8 cellular contexts compared by ENCODE assay signal in the genomic region with DNA sequence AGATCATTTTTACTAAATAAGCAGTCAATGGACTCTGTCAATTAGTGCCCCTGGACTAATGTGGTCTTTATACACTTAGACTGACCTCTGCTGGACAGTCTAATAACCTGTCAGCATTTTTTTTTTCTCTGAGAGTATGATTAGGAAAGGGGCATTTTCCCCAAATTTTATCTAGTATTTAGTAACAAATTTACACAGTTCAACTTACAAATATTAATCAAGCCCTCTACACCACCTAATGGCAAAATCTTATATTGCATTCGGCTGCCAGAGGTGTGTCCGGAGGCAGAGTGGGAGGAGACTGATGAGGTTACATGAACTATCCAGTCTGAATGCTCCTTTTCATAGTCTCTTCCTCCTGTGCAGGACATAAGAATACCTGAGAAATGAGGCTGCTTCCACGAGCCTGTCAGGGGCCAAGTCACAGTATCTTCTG. TPM values are rescaled to one million over a fixed set of nuclear protein-coding genes. Genes with fewer than 3 reads are reported as not detected.
DNase-seq lines count a peak whose midpoint lies in the region; ATAC-seq, FAIRE-seq and TF ChIP-seq lines count a peak whose summit lies in the region.

No MANE protein-coding gene starts in this region.

- H3K27ac Mint-ChIP-seq in activated naive CD8-positive, alpha-beta T cell treated with anti-CD3 and anti-CD28 coated beads for 36 hours = peak overlapping the region; percentile 60

- no peak for FAIRE-seq in small intestine (lab: Jason Lieb, UNC)

- TF ChIP-seq CTCF in left ventricle myocardium inferior (IDR thresholded peaks at IDR 0.05; ENCODE audit: borderline replicate concordance) = peak; percentile 75

- H3K27ac ChIP-seq in left ventricle myocardium inferior (replicated peaks) (no peak overlapping the region), small intestine (ENCODE audit: low read depth in 1 of 2, low read length in 1 of 2) (no peak overlapping the region)

- WGBS in small intestine, 3 donors = 2 to 7% (median 4%) methylated on average over 3 of the region's 3 CpGs

- H3K9me3 Mint-ChIP-seq in activated naive CD8-positive, alpha-beta T cell treated with anti-CD3 and anti-CD28 coated beads for 36 hours = no peaks in the 10 kb centered on the region

- H3K27me3 Mint-ChIP-seq in activated naive CD8-positive, alpha-beta T cell treated with anti-CD3 and anti-CD28 coated beads for 36 hours = no peaks in the 10 kb centered on the region

- DNase-seq in DMS53 treated with DMSO at 0.1 percent for 48 hours (lab: John Stamatoyannopoulos, UW; ENCODE audit: unreplicated experiment) (peak; percentile 38), KG1 (lab: John Stamatoyannopoulos, UW) (peak; percentile 77), SK-MEL-5 (ENCODE audit: low read depth, low spot score) (peak; percentile 84), left ventricle myocardium inferior (no peak), small intestine (peak; percentile 83)
- DNase-seq in activated naive CD8-positive, alpha-beta T cell treated with anti-CD3 and anti-CD28 coated beads for 36 hours = peak; percentile 65

- H3K27me3 ChIP-seq in left ventricle myocardium inferior (ENCODE audit: low read depth) (no peaks in the 10 kb centered on the region), small intestine (ENCODE audit: control insufficient read depth in 2 of 2, insufficient read depth in 2 of 2, low read length in 2 of 2) (no peaks in the 10 kb centered on the region)

- peaks cover 21% of the 10 kb centered on the region for H3K4me1 Mint-ChIP-seq in activated naive CD8-positive, alpha-beta T cell treated with anti-CD3 and anti-CD28 coated beads for 36 hours

- H3K36me3 Mint-ChIP-seq in activated naive CD8-positive, alpha-beta T cell treated with anti-CD3 and anti-CD28 coated beads for 36 hours = no peaks in the 10 kb centered on the region

- in situ Hi-C loops in SK-MEL-5 (cut with HindIII; ENCODE audit: low pct_unique_long_range_greater_than_20kb, low sequenced_read_pairs) = no loop called here

- no peak overlapping the region for H3K4me3 ChIP-seq in left ventricle myocardium inferior
- no peak overlapping the region for H3K4me3 ChIP-seq in small intestine (ENCODE audit: low read depth in 1 of 2, low read length in 2 of 2)

- H3K9me3 ChIP-seq in left ventricle myocardium inferior (replicated peaks) = no peaks in the 10 kb centered on the region
- H3K9me3 ChIP-seq in small intestine (ENCODE audit: control insufficient read depth, low read depth) = no peaks in the 10 kb centered on the region

- ATAC-seq in GM21423 (IDR thresholded peaks at IDR 0.05; ENCODE audit: unreplicated experiment) (peak; percentile 46), GM18870 (IDR thresholded peaks at IDR 0.05; ENCODE audit: unreplicated experiment) (no peak)

- H3K4me1 ChIP-seq in left ventricle myocardium inferior (no peaks in the 10 kb centered on the region), small intestine (ENCODE audit: control insufficient read depth in 2 of 2, insufficient read depth in 1 of 2, low read depth in 1 of 2, low read length in 1 of 2) (no peaks in the 10 kb centered on the region)

- no peak overlapping the region for H3K4me3 Mint-ChIP-seq in activated naive CD8-positive, alpha-beta T cell treated with anti-CD3 and anti-CD28 coated beads for 36 hours

- H3K36me3 ChIP-seq in left ventricle myocardium inferior (peaks cover 31% of the 10 kb centered on the region), small intestine (ENCODE audit: control insufficient read depth in 2 of 2, insufficient read depth in 2 of 2, low read length in 2 of 2) (peaks cover 2 to 10% of the 10 kb centered on the region in 2 donors)

- intact Hi-C loops in left ventricle myocardium inferior (cut with micrococcal nuclease) = loop anchor here (10.0 kb wide), 1 partner anchor 133 kb away; the partner anchor contains the start of genes EAF1 and METTL6

RNA-seq across cellular contexts. Expression of gene COLQ, which starts 36.0 kb away (rescaled TPM):
- 0.08 TPM in 1 of 2 replicates, not detected in the other for total RNA-seq in SK-MEL-5 (2014; rRNA removed; shearing (Covaris generic))
- polyA plus RNA-seq in SK-MEL-5 (2015; cell fraction: cytosol; rRNA removed) = 0.18 and 0.38 TPM in 2 replicates
- polyA plus RNA-seq in SK-MEL-5 (2015; cell fraction: nucleus; rRNA removed) = 1.7 and 1.9 TPM in 2 replicates
- under 1 TPM; 0.48 to 0.74 TPM for total RNA-seq in activated naive CD8-positive, alpha-beta T cell treated with anti-CD3 and anti-CD28 coated beads for 36 hours
- total RNA-seq in left ventricle myocardium inferior = 14.9 TPM
- 1 to 10 TPM in 2 of 3 donors, under 1 TPM in 1; 0.81 to 3.6 (median 1.9) TPM for polyA plus RNA-seq in small intestine

RNA-seq across cellular contexts. Expression of gene HACL1, which starts 43.8 kb away (rescaled TPM):
- 51.9 and 56.5 TPM in 2 replicates for total RNA-seq in SK-MEL-5 (2014; rRNA removed; shearing (Covaris generic))
- 46.4 and 54.6 TPM in 2 replicates for polyA plus RNA-seq in SK-MEL-5 (2015; cell fraction: cytosol; rRNA removed)
- polyA plus RNA-seq in SK-MEL-5 (2015; cell fraction: nucleus; rRNA removed) = 34.7 and 43.2 TPM in 2 replicates
- 10 to 100 TPM; 23.0 to 23.3 TPM for total RNA-seq in activated naive CD8-positive, alpha-beta T cell treated with anti-CD3 and anti-CD28 coated beads for 36 hours
- total RNA-seq in left ventricle myocardium inferior = 14.9 TPM
- polyA plus RNA-seq in small intestine = 100 to 1,000 TPM in 2 of 3 donors, 10 to 100 TPM in 1; 24.5 to 138 (median 121) TPM

RNA-seq across cellular contexts. Expression of gene BTD, which starts 44.0 kb away (rescaled TPM):
- total RNA-seq in SK-MEL-5 (2014; rRNA removed; shearing (Covaris generic)) = 70.3 and 71.4 TPM in 2 replicates
- 76.0 and 78.6 TPM in 2 replicates for polyA plus RNA-seq in SK-MEL-5 (2015; cell fraction: cytosol; rRNA removed)
- polyA plus RNA-seq in SK-MEL-5 (2015; cell fraction: nucleus; rRNA removed) = 17.4 and 22.1 TPM in 2 replicates
- 1 to 10 TPM; 2.2 to 2.7 TPM for total RNA-seq in activated naive CD8-positive, alpha-beta T cell treated with anti-CD3 and anti-CD28 coated beads for 36 hours
- total RNA-seq in left ventricle myocardium inferior = 9.2 TPM
- 10 to 100 TPM; 20.6 to 37.6 (median 29.0) TPM for polyA plus RNA-seq in small intestine
